31 cellular contexts compared by ENCODE assay signal in genomic region chr9:131942076-131942720, GRCh38.
DNase-seq lines count a peak whose midpoint lies in the region; ATAC-seq and TF ChIP-seq lines count a peak whose summit lies in the region.
"Had no signal": no experiment of that assay in that cellular context is flagged by ENCODE, and none has a peak within 500 bp of the region (broad histone marks: within the 10 kb centered on the region; RNA-seq: fewer than 3 reads in every experiment).

No MANE protein-coding gene starts in this region.

- H3K36me3 ChIP-seq in MM.1S (replicated peaks; ENCODE audit: insufficient read depth, low read length) (no peaks in the 10 kb centered on the region), smooth muscle cell (ENCODE audit: low read depth) (no peaks in the 10 kb centered on the region)

- H3K4me3 ChIP-seq in MM.1S (ENCODE audit: low read length) (no peak overlapping the region), smooth muscle cell (no peak overlapping the region)
- H3K4me3 ChIP-seq: adrenal gland, body of pancreas, GM12878, K562, right atrium auricular region, SK-N-MC, spleen, vagina had no signal

- H3K27ac ChIP-seq in MM.1S (ENCODE audit: low read length) = no peak overlapping the region
- H3K27ac ChIP-seq in smooth muscle cell (ENCODE audit: low read depth) = no peak overlapping the region
- H3K27ac ChIP-seq: adrenal gland, body of pancreas, right atrium auricular region, SK-N-MC, spleen, vagina had no signal

- H3K4me1 ChIP-seq in MM.1S (ENCODE audit: low read length) (no peaks in the 10 kb centered on the region), smooth muscle cell (ENCODE audit: low read depth) (no peaks in the 10 kb centered on the region)
- H3K4me1 ChIP-seq: adrenal gland, body of pancreas, right atrium auricular region, spleen, vagina had no signal

- ATAC-seq in GM21723 (IDR thresholded peaks at IDR 0.05; ENCODE audit: unreplicated experiment) = no peak
- ATAC-seq: activated CD8-positive, alpha-beta memory T cell treated with anti-CD3 and anti-CD28 coated beads, Interleukin-2, amount 10 ng/mL, durations not matched to agents 7 days and 5 days; body of pancreas; CD8-positive, alpha-beta T cell; GM12878; K562; PC-3; stimulated activated naive CD8-positive, alpha-beta T cell treated with anti-CD3 and anti-CD28 coated beads, Interleukin-15, amount 100 ng/mL, for 72 hours had no signal

- no peaks in the 10 kb centered on the region for H3K9me2 ChIP-seq in MM.1S (replicated peaks; ENCODE audit: insufficient read depth, low read length)

- no peaks in the 10 kb centered on the region for H4K20me1 ChIP-seq in MM.1S (ENCODE audit: insufficient read depth, low read length)
- H4K20me1 ChIP-seq in smooth muscle cell (ENCODE audit: low read depth) = peaks cover 40% of the 10 kb centered on the region

- H2AFZ ChIP-seq in MM.1S (ENCODE audit: low read length) (no peak overlapping the region), smooth muscle cell (ENCODE audit: low read depth) (no peak overlapping the region)

- H3K9ac ChIP-seq in MM.1S (ENCODE audit: low read length) (no peak overlapping the region), smooth muscle cell (ENCODE audit: low read depth) (no peak overlapping the region)

- H3K79me2 ChIP-seq in MM.1S (ENCODE audit: low read length) (no peaks in the 10 kb centered on the region), smooth muscle cell (ENCODE audit: low read depth) (no peaks in the 10 kb centered on the region)

- WGBS in smooth muscle cell (ENCODE audit: low lambda C conversion rate) = 89% methylated on average over 7 of the region's 7 CpGs

- no peaks in the 10 kb centered on the region for H3F3A ChIP-seq in MM.1S (ENCODE audit: insufficient read depth, low read length)
- H3F3A ChIP-seq in smooth muscle cell (ENCODE audit: low read depth) = no peaks in the 10 kb centered on the region

- H3K27me3 ChIP-seq in MM.1S (replicated peaks; ENCODE audit: insufficient read depth, low read length) (no peaks in the 10 kb centered on the region), smooth muscle cell (ENCODE audit: low read depth) (no peaks in the 10 kb centered on the region)
- H3K27me3 ChIP-seq: adrenal gland, body of pancreas, right atrium auricular region, spleen, vagina had no signal

- H3K9me3 ChIP-seq in MM.1S (replicated peaks; ENCODE audit: insufficient read depth, low read length) (no peaks in the 10 kb centered on the region), smooth muscle cell (replicated peaks; ENCODE audit: low read depth) (no peaks in the 10 kb centered on the region)
- H3K9me3 ChIP-seq: adrenal gland, body of pancreas, right atrium auricular region, spleen, vagina had no signal

- TF ChIP-seq CTCF in MM.1S (IDR thresholded peaks at IDR 0.05; ENCODE audit: low read length) (no peak), smooth muscle cell (IDR thresholded peaks at IDR 0.05; ENCODE audit: borderline replicate concordance, insufficient read depth, poor library complexity, severe bottlenecking) (no peak)

- peak; percentile 74 for DNase-seq in COLO829 (ENCODE audit: low spot score)
- DNase-seq in HT1080 (ENCODE audit: low read depth) = peak; percentile 77
- DNase-seq in amniotic epithelial cell (ENCODE audit: low read depth) = peak; percentile 11
- DNase-seq in iris pigment epithelial cell (ENCODE audit: low read depth) = peak; percentile 11
- no peak for DNase-seq in hepatic stellate cell (ENCODE audit: low spot score)
- no peak for DNase-seq in MM.1S
- DNase-seq in smooth muscle cell (lab: John Stamatoyannopoulos, UW; ENCODE audit: unreplicated experiment) = no peak
- DNase-seq: activated CD4-positive, alpha-beta T cell treated with anti-CD3 and anti-CD28 coated beads, Interleukin-2, amount 50 U/mL, for 4 hours; activated CD4-positive, CD25-positive, alpha-beta regulatory T cell; activated CD8-positive, alpha-beta memory T cell treated with anti-CD3 and anti-CD28 coated beads, Interleukin-2, amount 10 ng/mL, durations not matched to agents 7 days and 5 days; activated naive CD4-positive, alpha-beta T cell treated with anti-CD3 and anti-CD28 coated beads for 36 hours; activated T-cell treated with anti-CD3 and anti-CD28 coated beads, Interleukin-2, amount 50 U/mL, for 48 hours; adrenal gland; body of pancreas; CD8-positive, alpha-beta T cell; H9; islet precursor cell; NCI-H2029; NCI-H524 treated with DMSO at 0.1 percent for 48 hours; NK-92 treated with Interleukin-12 subunit alpha and Interleukin-12 subunit beta, amount 100 ng/mL, for 24 hours; PC-3; posterior cingulate gyrus; spleen; stimulated activated CD8-positive, alpha-beta memory T cell treated with anti-CD3 and anti-CD28 coated beads, Interleukin-4, amount 100 ng/mL, for 48 hours; stimulated activated naive CD8-positive, alpha-beta T cell treated with anti-CD3 and anti-CD28 coated beads, Interleukin-15, amount 100 ng/mL, for 72 hours had no signal

- H3K4me2 ChIP-seq in MM.1S (ENCODE audit: low read depth, low read length) (no peak overlapping the region), smooth muscle cell (no peak overlapping the region)

Comparison
In these comparisons a context has a peak if more than half of its experiments do, and no peak if none do; other contexts are left out.
1. DNase-seq: peak in COLO829 (single experiment), HT1080 (single experiment), amniotic epithelial cell (single experiment) and iris pigment epithelial cell (single experiment); none in hepatic stellate cell (single experiment), MM.1S (single experiment) and smooth muscle cell (single experiment).